8 cellular contexts compared by ENCODE assay signal in the genomic region with DNA sequence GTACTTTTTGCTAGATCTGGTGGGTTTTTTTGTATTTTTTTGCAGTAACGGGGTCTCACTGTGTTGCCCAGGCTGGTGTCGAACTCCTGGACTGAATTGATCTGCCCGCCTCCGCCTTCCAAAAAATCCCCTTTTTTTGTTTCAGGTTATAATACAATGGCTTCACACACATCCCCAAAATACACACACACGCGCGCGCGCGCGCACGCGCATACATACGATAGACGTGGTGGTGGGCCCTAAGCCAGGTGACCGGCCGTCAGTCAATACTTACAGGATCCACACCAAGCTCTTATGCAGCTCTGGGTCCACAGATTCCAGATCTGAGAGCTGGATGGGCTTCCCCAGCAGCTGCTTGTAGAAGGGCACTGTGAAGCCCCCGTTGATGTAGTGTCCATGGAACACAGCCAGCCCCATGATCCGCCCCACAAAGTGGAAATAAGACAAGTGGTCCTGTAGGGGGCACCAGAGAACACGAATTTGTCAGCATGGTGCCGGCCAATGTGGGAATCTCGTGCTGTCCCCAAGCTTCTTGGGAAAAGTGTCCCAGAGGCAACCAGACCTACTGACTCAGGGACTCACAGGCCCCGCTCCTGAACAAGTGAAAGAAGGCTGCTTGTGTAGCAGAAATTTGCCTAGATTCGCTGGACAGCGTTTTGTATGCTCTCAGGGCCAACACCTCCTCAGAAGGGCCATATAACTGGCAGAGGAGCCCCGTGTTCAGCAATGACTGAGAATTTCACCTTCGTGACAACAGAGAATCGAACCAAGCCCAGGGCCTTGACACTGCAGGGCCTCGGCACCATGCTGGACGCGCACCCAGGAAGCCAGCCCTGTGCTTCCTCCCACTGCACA.
DNase-seq lines count a peak whose midpoint lies in the region; ATAC-seq and TF ChIP-seq lines count a peak whose summit lies in the region.

No MANE protein-coding gene starts in this region.

- no peaks in the 10 kb centered on the region for H3K4me1 Mint-ChIP-seq in T-helper 2 cell treated with Interferon-gamma antibody and Interleukin-4, amounts not matched to agents 5 μg/mL and 100 μg/mL, for 36 hours (ENCODE audit: low read depth)

- POLR2A ChIA-PET in GM10248 (lab: Yijun Ruan, JAX): interaction anchor here (0.5 kb wide), 1 partner anchor 376 kb away, joined by 3 read pairs; no protein-coding TSS in a partner anchor

- H3K9me3 Mint-ChIP-seq in T-helper 2 cell treated with Interferon-gamma antibody and Interleukin-4, amounts not matched to agents 5 μg/mL and 100 μg/mL, for 36 hours: no peaks in the 10 kb centered on the region

- H3K4me3 ChIP-seq in astrocyte of the spinal cord (ENCODE audit: low read depth, low read length): no peak overlapping the region

- in situ Hi-C loops in astrocyte of the spinal cord (cut with HindIII; ENCODE audit: low sequenced_read_pairs): no loop called here

- peak; percentile 86 for DNase-seq in GM10248 (ENCODE audit: extremely low spot score)
- peak; percentile 56 to 83 (median 78) for DNase-seq in NCI-H1417 (lab: John Stamatoyannopoulos, UW)
- peak; percentile 21 for DNase-seq in T-helper 2 cell treated with Interferon-gamma antibody and Interleukin-4, amounts not matched to agents 5 μg/mL and 100 μg/mL, for 36 hours (ENCODE audit: low spot score)
- peak; percentile 82 for DNase-seq in astrocyte of the spinal cord (ENCODE audit: low read depth, low spot score)
- peak; percentile 62 to 73 for DNase-seq in hippocampal formation (lab: John Stamatoyannopoulos, UW)
- DNase-seq in sciatic nerve (ENCODE audit: low spot score): peak; percentile 88

- intact Hi-C loops in sciatic nerve (cut with DNase I): loop anchor here (5.0 kb wide), 1 partner anchor 272 kb away; no protein-coding TSS in a partner anchor

- no peak overlapping the region for H3K4me3 Mint-ChIP-seq in T-helper 2 cell treated with Interferon-gamma antibody and Interleukin-4, amounts not matched to agents 5 μg/mL and 100 μg/mL, for 36 hours

- CTCF ChIA-PET in GM10248 (lab: Yijun Ruan, JAX): interaction anchor here (1.0 to 5.9 kb wide), 12 partner anchors 9 to 347 kb away, joined by 3 to 36 read pairs (median 4); no protein-coding TSS in a partner anchor

- TF ChIP-seq CTCF in GM10248 (IDR thresholded peaks at IDR 0.05; ENCODE audit: control extremely low read depth, extremely low read depth, low read depth, missing control alignments) (peak; percentile 83), astrocyte of the spinal cord (IDR thresholded peaks at IDR 0.05; ENCODE audit: low read depth, low read length) (peak; percentile 65)

- H3K27ac Mint-ChIP-seq in T-helper 2 cell treated with Interferon-gamma antibody and Interleukin-4, amounts not matched to agents 5 μg/mL and 100 μg/mL, for 36 hours: no peak overlapping the region

- peaks cover 60% of the 10 kb centered on the region for H3K36me3 Mint-ChIP-seq in T-helper 2 cell treated with Interferon-gamma antibody and Interleukin-4, amounts not matched to agents 5 μg/mL and 100 μg/mL, for 36 hours (ENCODE audit: low read depth)

- ATAC-seq in sciatic nerve (peak; percentile 84), GM18519 (IDR thresholded peaks at IDR 0.05; ENCODE audit: low FRiP score, unreplicated experiment) (no peak), HG02759 (IDR thresholded peaks at IDR 0.05; ENCODE audit: unreplicated experiment) (no peak)

- no peaks in the 10 kb centered on the region for H3K27me3 Mint-ChIP-seq in T-helper 2 cell treated with Interferon-gamma antibody and Interleukin-4, amounts not matched to agents 5 μg/mL and 100 μg/mL, for 36 hours (ENCODE audit: low read depth)

Comparison
In these comparisons a context has a peak if more than half of its experiments do, and no peak if none do; other contexts are left out.
1. DNase-seq: peak in every context shown above with its lines; median percentile 88 in sciatic nerve; 86 in GM10248; 82 in astrocyte of the spinal cord; 78 in NCI-H1417; 68 in hippocampal formation; 21 in T-helper 2 cell treated with Interferon-gamma antibody and Interleukin-4, amounts not matched to agents 5 μg/mL and 100 μg/mL, for 36 hours.